1 cellular context compared by ENCODE assay signal in genomic region chr3:100268156-100268555, GRCh38.
TF ChIP-seq lines count a peak whose summit lies in the region.

No MANE protein-coding gene starts in this region.

TF ChIP-seq in IMR-90, 13 proteins besides CTCF, POLR2A, EP300 and RAD21 (continued from another document):
- TF ChIP-seq MXI1 (IDR thresholded peaks at IDR 0.05; ENCODE audit: borderline replicate concordance, low read depth, low read length) (no peak), SMC3 (IDR thresholded peaks at IDR 0.05; ENCODE audit: low read depth, low read length) (no peak), CEBPB (IDR thresholded peaks at IDR 0.05; ENCODE audit: low read depth, low read length) (no peak), RFX5 (IDR thresholded peaks at IDR 0.05; ENCODE audit: low read depth, low read length) (no peak), MAZ (IDR thresholded peaks at IDR 0.05; ENCODE audit: borderline replicate concordance, low read depth, low read length) (no peak), RCOR1 (IDR thresholded peaks at IDR 0.05; ENCODE audit: insufficient replicate concordance, low read length) (no peak), FOS (IDR thresholded peaks at IDR 0.05; ENCODE audit: low read depth, low read length) (no peak), NFE2L2 (IDR thresholded peaks at IDR 0.05; ENCODE audit: low read depth, low read length) (no peak), ELK1 (IDR thresholded peaks at IDR 0.05; ENCODE audit: borderline replicate concordance, low read depth, low read length) (no peak), BHLHE40 (IDR thresholded peaks at IDR 0.05; ENCODE audit: low read depth, low read length) (no peak)
